ENCODE assay signal across 13 cellular contexts in the genomic region with DNA sequence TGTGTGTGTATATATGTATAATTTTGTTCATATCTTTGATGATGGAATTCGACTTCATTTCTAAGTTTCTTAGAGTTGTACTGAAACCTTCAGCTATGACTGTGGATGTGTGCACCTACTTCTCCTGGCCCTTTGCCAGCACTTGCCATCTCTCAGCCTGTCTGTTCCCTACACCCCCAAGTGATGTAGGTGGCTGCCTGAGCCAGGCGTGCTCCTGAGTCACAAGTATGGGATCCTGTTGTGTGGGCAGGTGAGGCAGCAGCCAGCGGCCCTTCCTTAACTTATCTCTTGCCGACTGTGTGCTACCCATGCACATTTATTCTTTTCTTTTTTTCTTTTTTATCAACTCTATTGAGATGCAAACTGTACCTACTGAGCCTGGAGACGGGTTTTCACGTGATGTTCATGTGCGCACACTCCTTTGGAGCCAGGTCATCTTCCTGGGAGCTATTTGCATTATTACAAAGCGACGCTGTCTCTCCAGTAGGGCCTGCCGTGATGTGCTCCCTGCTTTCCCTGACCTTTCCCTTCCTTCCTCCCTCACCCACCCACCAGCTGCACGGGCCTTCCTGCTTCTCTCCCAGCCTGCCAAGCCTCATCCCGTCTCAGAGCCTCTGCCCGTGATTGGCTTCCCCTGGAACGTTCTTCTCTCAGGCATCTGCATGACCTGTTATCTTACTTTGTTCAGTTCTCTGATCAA. TPM values are rescaled to one million over a fixed set of nuclear protein-coding genes. Genes with fewer than 3 reads are reported as not detected.
A peak's percentile ranks its signal among the peaks of the same experiment; 100 is the strongest.
DNase-seq lines count a peak whose midpoint lies in the region; ATAC-seq and TF ChIP-seq lines count a peak whose summit lies in the region.
"Had no signal": no experiment of that assay in that cellular context is flagged by ENCODE, and none has a peak within 500 bp of the region (broad histone marks: within the 10 kb centered on the region; RNA-seq: fewer than 3 reads in every experiment).

No MANE protein-coding gene starts in this region.

- no peaks in the 10 kb centered on the region for H3K4me1 Mint-ChIP-seq in activated T-helper 17 cell treated with anti-CD3 and anti-CD28 coated beads, Interleukin-2, amount 50 U/mL, for 72 hours
- H3K4me1 Mint-ChIP-seq in neural crest cell: peaks cover 21% of the 10 kb centered on the region

- H3K9me3 Mint-ChIP-seq in activated T-helper 17 cell treated with anti-CD3 and anti-CD28 coated beads, Interleukin-2, amount 50 U/mL, for 72 hours: no peaks in the 10 kb centered on the region
- H3K9me3 Mint-ChIP-seq in neural crest cell: no peaks in the 10 kb centered on the region
- H3K9me3 Mint-ChIP-seq: natural killer cell treated with Interleukin-12 subunit alpha and Interleukin-12 subunit beta and Interleukin-15 and Interleukin-18, amount 100 ng/mL, for 72 hours had no signal

- peaks cover 38% of the 10 kb centered on the region for H3K27me3 Mint-ChIP-seq in activated T-helper 17 cell treated with anti-CD3 and anti-CD28 coated beads, Interleukin-2, amount 50 U/mL, for 72 hours
- H3K27me3 Mint-ChIP-seq in neural crest cell (ENCODE audit: low read depth): no peaks in the 10 kb centered on the region

- H3K36me3 Mint-ChIP-seq in activated T-helper 17 cell treated with anti-CD3 and anti-CD28 coated beads, Interleukin-2, amount 50 U/mL, for 72 hours (ENCODE audit: low read depth): no peaks in the 10 kb centered on the region
- no peaks in the 10 kb centered on the region for H3K36me3 Mint-ChIP-seq in neural crest cell (ENCODE audit: low read depth)
- H3K36me3 Mint-ChIP-seq: natural killer cell treated with Interleukin-12 subunit alpha and Interleukin-12 subunit beta and Interleukin-15 and Interleukin-18, amount 100 ng/mL, for 72 hours had no signal

- ATAC-seq in activated T-helper 17 cell treated with anti-CD3 and anti-CD28 coated beads, Interleukin-2, amount 50 U/mL, for 72 hours (replicated peaks): peak; percentile 90
- no peak for ATAC-seq in GM21737 (IDR thresholded peaks at IDR 0.05; ENCODE audit: unreplicated experiment)
- no peak for ATAC-seq in left ventricle myocardium superior
- ATAC-seq: natural killer cell treated with Interleukin-12 subunit alpha and Interleukin-12 subunit beta and Interleukin-15 and Interleukin-18, amount 100 ng/mL, for 72 hours had no signal

- no peak overlapping the region for H3K27ac Mint-ChIP-seq in activated T-helper 17 cell treated with anti-CD3 and anti-CD28 coated beads, Interleukin-2, amount 50 U/mL, for 72 hours
- H3K27ac Mint-ChIP-seq in neural crest cell (ENCODE audit: unreplicated experiment): peak overlapping the region; percentile 81
- H3K27ac Mint-ChIP-seq: natural killer cell treated with Interleukin-12 subunit alpha and Interleukin-12 subunit beta and Interleukin-15 and Interleukin-18, amount 100 ng/mL, for 72 hours had no signal

- TF ChIP-seq CTCF in neural crest cell (conservative IDR thresholded peaks at IDR 0.05): no peak

- DNase-seq in NCI-H1105 (lab: John Stamatoyannopoulos, UW) (peak; percentile 8), NCI-H1105 treated with DMSO at 0.1 percent for 48 hours (lab: John Stamatoyannopoulos, UW) (no peak), ELF-1 (ENCODE audit: low read depth, low spot score) (peak; percentile 38), neural crest cell (ENCODE audit: low read depth, low spot score) (no peak), left ventricle myocardium superior (no peak), activated gamma-delta T cell treated with Interleukin-2 at 50 U/mL for 16 hours (no peak)
- DNase-seq: 8988T, cortex of kidney, foreskin melanocyte, NCI-H1092 had no signal

- intact Hi-C loops in left ventricle myocardium superior (cut with micrococcal nuclease): no loop called here

- no peak overlapping the region for H3K4me3 Mint-ChIP-seq in activated T-helper 17 cell treated with anti-CD3 and anti-CD28 coated beads, Interleukin-2, amount 50 U/mL, for 72 hours
- no peak overlapping the region for H3K4me3 Mint-ChIP-seq in neural crest cell
- H3K4me3 Mint-ChIP-seq: natural killer cell treated with Interleukin-12 subunit alpha and Interleukin-12 subunit beta and Interleukin-15 and Interleukin-18, amount 100 ng/mL, for 72 hours had no signal

RNA-seq across cellular contexts. Expression of a gene that starts 31.3 kb away (rescaled TPM):
- 10 to 100 TPM; 18.9 to 20.3 TPM for total RNA-seq in activated T-helper 17 cell treated with anti-CD3 and anti-CD28 coated beads, Interleukin-2, amount 50 U/mL, for 72 hours
- total RNA-seq in neural crest cell (30.6 and 33.7 TPM in 2 replicates), left ventricle myocardium superior (19.4 TPM)

RNA-seq across cellular contexts. Expression of a gene that starts 37.9 kb away (rescaled TPM):
- not detected for total RNA-seq in activated T-helper 17 cell treated with anti-CD3 and anti-CD28 coated beads, Interleukin-2, amount 50 U/mL, for 72 hours
- total RNA-seq in neural crest cell: not detected in 2 replicates
- total RNA-seq in left ventricle myocardium superior: not detected
- total RNA-seq: natural killer cell treated with Interleukin-12 subunit alpha and Interleukin-12 subunit beta and Interleukin-15 and Interleukin-18, amount 100 ng/mL, for 72 hours had no signal

Comparison
In these comparisons a context has a peak if more than half of its experiments do, and no peak if none do; other contexts are left out.
1. DNase-seq: peak in NCI-H1105 (single experiment) and ELF-1 (single experiment); none in NCI-H1105 treated with DMSO at 0.1 percent for 48 hours (single experiment), neural crest cell (single experiment), left ventricle myocardium superior (single experiment) and activated gamma-delta T cell treated with Interleukin-2 at 50 U/mL for 16 hours (single experiment).